ENCODE assay signal across 9 cellular contexts in the genomic region with DNA sequence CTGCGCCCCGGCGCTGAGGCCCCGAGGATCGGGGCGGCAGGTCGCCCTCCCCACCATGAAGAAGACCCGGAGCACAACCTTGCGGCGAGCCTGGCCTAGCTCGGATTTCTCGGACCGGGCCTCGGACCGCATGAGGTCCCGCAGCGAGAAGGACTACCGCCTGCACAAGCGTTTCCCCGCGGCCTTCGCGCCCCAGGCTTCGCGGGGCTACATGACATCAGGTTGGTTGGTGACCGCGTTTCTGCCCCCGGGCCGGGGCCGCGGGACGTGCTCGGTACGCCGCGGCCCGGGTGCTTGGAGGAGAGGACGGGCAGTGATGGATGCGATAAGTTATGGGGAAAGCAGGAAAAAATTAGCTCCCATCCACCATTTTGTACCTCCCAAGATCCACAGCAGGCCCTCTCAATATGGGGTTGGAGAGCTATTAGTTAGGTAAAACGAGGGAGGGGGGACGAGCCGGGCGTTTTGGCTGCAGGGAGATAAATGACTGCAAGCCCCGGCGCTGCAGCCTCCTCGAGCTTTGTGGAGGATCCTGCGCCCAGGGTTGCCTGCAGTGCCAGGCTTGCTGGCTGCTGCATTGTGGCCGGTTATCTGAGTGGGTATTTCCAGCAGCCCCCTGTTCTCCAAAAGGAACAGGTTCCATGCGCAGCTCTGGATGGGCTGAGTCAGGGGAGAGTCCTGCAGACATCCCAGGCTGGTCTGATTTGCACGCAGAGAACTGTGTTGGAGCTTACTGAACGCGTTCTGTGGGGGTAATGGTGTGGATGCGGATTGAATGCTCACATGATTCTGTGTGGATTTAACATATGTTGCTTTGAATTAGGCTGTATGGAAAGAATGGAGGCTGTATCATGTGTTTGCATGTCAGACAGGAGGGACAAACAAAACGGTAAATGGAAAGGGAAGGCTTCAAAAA. TPM values are rescaled to one million over a fixed set of nuclear protein-coding genes. Genes with fewer than 3 reads are reported as not detected.
DNase-seq lines count a peak whose midpoint lies in the region; ATAC-seq and TF ChIP-seq lines count a peak whose summit lies in the region.
"Had no signal": no experiment of that assay in that cellular context is flagged by ENCODE, and none has a peak within 500 bp of the region (broad histone marks: within the 10 kb centered on the region; RNA-seq: fewer than 3 reads in every experiment).

No MANE protein-coding gene starts in this region.

- no peaks in the 10 kb centered on the region for H3K27me3 ChIP-seq in right cardiac atrium (ENCODE audit: control insufficient read depth, insufficient read depth)

- DNase-seq in G401 (ENCODE audit: low spot score) (peak; percentile 72), right cardiac atrium (peak; percentile 22 to 65 (median 64)), pons (ENCODE audit: low spot score) (peak; percentile 54), SIG-M5 (lab: John Stamatoyannopoulos, UW) (no peak)
- DNase-seq in activated effector memory CD4-positive, alpha-beta T cell treated with Interleukin-2 at 50 U/mL for 16 hours = no peak

- ATAC-seq in SK-N-SH treated with all-trans-retinoic acid at 6 μM for 48 hours (peak; percentile 8; the same call in 2 of the 3 replicates), right cardiac atrium (peak in 1 of 2 donors; percentile 14), HG03432 (IDR thresholded peaks at IDR 0.05; ENCODE audit: unreplicated experiment) (no peak), HG02763 (IDR thresholded peaks at IDR 0.05; ENCODE audit: unreplicated experiment) (no peak)

- intact Hi-C loops in right cardiac atrium (cut with DNase I) = no loop called here

- no peaks in the 10 kb centered on the region for H3K9me3 ChIP-seq in right cardiac atrium (ENCODE audit: control insufficient read depth, low read length)

- no peak overlapping the region for H3K27ac ChIP-seq in right cardiac atrium (ENCODE audit: low read length)
- H3K27ac ChIP-seq: RWPE1 had no signal

- in situ Hi-C loops in G401 (cut with HindIII; ENCODE audit: low sequenced_read_pairs) = no loop called here

- 11% methylated on average over 54 of the region's 54 CpGs for WGBS in right cardiac atrium

- peak overlapping the region; percentile 69 for H3K4me3 ChIP-seq in right cardiac atrium (ENCODE audit: low read length)

- no peaks in the 10 kb centered on the region for H3K4me1 ChIP-seq in right cardiac atrium (ENCODE audit: control insufficient read depth, insufficient read depth, low read length)

TF ChIP-seq in SK-N-SH treated with all-trans-retinoic acid at 6 μM for 48 hours, 23 proteins besides CTCF, POLR2A, EP300 and RAD21:
- TF ChIP-seq TOX (CRISPR knock-in tag; IDR thresholded peaks at IDR 0.05; ENCODE audit: borderline replicate concordance) = no peak
- TF ChIP-seq ZFP30 (CRISPR knock-in tag; IDR thresholded peaks at IDR 0.05) = no peak
- TF ChIP-seq ISL1 (CRISPR knock-in tag; IDR thresholded peaks at IDR 0.05) = no peak
- TF ChIP-seq TCF4 (CRISPR knock-in tag; IDR thresholded peaks at IDR 0.05; ENCODE audit: borderline replicate concordance) = no peak
- no peak for TF ChIP-seq ZC3H10 (CRISPR knock-in tag; IDR thresholded peaks at IDR 0.05)
- no peak for TF ChIP-seq ZNF565 (CRISPR knock-in tag; conservative IDR thresholded peaks at IDR 0.05; ENCODE audit: low read depth)
- TF ChIP-seq RARB (CRISPR knock-in tag; IDR thresholded peaks at IDR 0.05) = no peak
- no peak for TF ChIP-seq SNAI2 (CRISPR knock-in tag; IDR thresholded peaks at IDR 0.05)
- no peak for TF ChIP-seq CSRNP3 (CRISPR knock-in tag; IDR thresholded peaks at IDR 0.05)
- TF ChIP-seq ZFP3 (CRISPR knock-in tag; IDR thresholded peaks at IDR 0.05) = no peak

RNA-seq across cellular contexts. Expression of gene STOX2, which starts 1.9 kb away (rescaled TPM):
- 0.06 TPM in 1 of 2 replicates, not detected in the other for total RNA-seq in G401 (2014; rRNA removed; shearing (Covaris generic))
- total RNA-seq in right cardiac atrium = 10 to 100 TPM; 12.8 to 19.1 (median 17.3) TPM
- 2.5 TPM for polyA plus RNA-seq in right cardiac atrium

Comparison
In these comparisons a context has a peak if more than half of its experiments do, and no peak if none do; other contexts are left out.
1. DNase-seq: peak in G401 (single experiment), right cardiac atrium (3 of 3) and pons (single experiment); none in activated effector memory CD4-positive, alpha-beta T cell treated with Interleukin-2 at 50 U/mL for 16 hours (single experiment) and SIG-M5 (single experiment).
2. RNA of gene STOX2, which starts 1.9 kb away (total RNA-seq): 12.8 to 19.1 TPM in right cardiac atrium; 0.06 TPM in G401; every median in the first group is over 10 times any median in the second.